In genomic region chr2:238060096-238060541, GRCh38 we compare ENCODE assay signal across 1 cellular context.
A peak's percentile ranks its signal among the peaks of the same experiment; 100 is the strongest.
TF ChIP-seq lines count a peak whose summit lies in the region.

No MANE protein-coding gene starts in this region.

TF ChIP-seq in K562, 482 proteins besides CTCF, POLR2A, EP300 and RAD21 (continued from another document and continues in another):
- TF ChIP-seq CHD7 (IDR thresholded peaks at IDR 0.05; ENCODE audit: low read depth, low read length) (no peak), RBM34 (IDR thresholded peaks at IDR 0.05; ENCODE audit: borderline replicate concordance, insufficient read depth, low read length) (no peak), ZNF584 (CRISPR knock-in tag; IDR thresholded peaks at IDR 0.05; ENCODE audit: low read depth) (no peak), HOXB6 (CRISPR knock-in tag; IDR thresholded peaks at IDR 0.05; ENCODE audit: borderline replicate concordance) (no peak), MAFG (tag; conservative IDR thresholded peaks at IDR 0.05) (no peak), NR2C1 (IDR thresholded peaks at IDR 0.05) (no peak), NR2C1 (tag; IDR thresholded peaks at IDR 0.05) (no peak), ZNF212 (CRISPR knock-in tag; IDR thresholded peaks at IDR 0.05) (no peak), NFIC (IDR thresholded peaks at IDR 0.05) (peak; percentile 20; the same call in 1 of the 2 replicates), GATAD2A (IDR thresholded peaks at IDR 0.05) (no peak), HNRNPK (IDR thresholded peaks at IDR 0.05; ENCODE audit: low read depth, low read length, poor library complexity, severe bottlenecking) (no peak), POLR2AphosphoS5 (IDR thresholded peaks at IDR 0.05; ENCODE audit: control insufficient read depth, insufficient read depth, low read depth, low read length) (no peak), DACH1 (IDR thresholded peaks at IDR 0.05; ENCODE audit: partially characterized antibody) (no peak), LCOR (CRISPR knock-in tag; IDR thresholded peaks at IDR 0.05) (no peak), ZKSCAN1 (IDR thresholded peaks at IDR 0.05; ENCODE audit: low read depth, low read length) (no peak), ZFX (CRISPR knock-in tag; IDR thresholded peaks at IDR 0.05) (no peak), SMAD2 (IDR thresholded peaks at IDR 0.05; ENCODE audit: low read depth, low read length) (no peak), PTBP1 (IDR thresholded peaks at IDR 0.05; ENCODE audit: low read depth, low read length) (no peak), ZNF324 (CRISPR knock-in tag; IDR thresholded peaks at IDR 0.05) (no peak), ZNF232 (CRISPR knock-in tag; IDR thresholded peaks at IDR 0.05) (no peak), PHB (CRISPR knock-in tag; IDR thresholded peaks at IDR 0.05) (no peak), MAFF (IDR thresholded peaks at IDR 0.05; ENCODE audit: low read length) (no peak), MXI1 (IDR thresholded peaks at IDR 0.05; ENCODE audit: low read depth, low read length) (no peak), NKRF (IDR thresholded peaks at IDR 0.05; ENCODE audit: borderline replicate concordance) (0 out of 2 replicates have a peak, but pooled peaks have one; percentile 38), ZNF609 (CRISPR knock-in tag; IDR thresholded peaks at IDR 0.05; ENCODE audit: borderline replicate concordance) (no peak), ZNF592 (IDR thresholded peaks at IDR 0.05) (peak; percentile 34; the same call in 1 of the 2 replicates), KAT2B (IDR thresholded peaks at IDR 0.05; ENCODE audit: low read depth, low read length) (no peak), KDM5B (IDR thresholded peaks at IDR 0.05; ENCODE audit: insufficient replicate concordance, low read depth, low read length) (no peak), E4F1 (CRISPR knock-in tag; IDR thresholded peaks at IDR 0.05; ENCODE audit: borderline replicate concordance) (no peak), SMARCE1 (IDR thresholded peaks at IDR 0.05) (0 out of 2 replicates have a peak, but pooled peaks have one; percentile 36), SUPT5H (IDR thresholded peaks at IDR 0.05) (0 out of 2 replicates have a peak, but pooled peaks have one; percentile 54), ZNF316 (IDR thresholded peaks at IDR 0.05) (no peak), GATAD2B (IDR thresholded peaks at IDR 0.05; ENCODE audit: borderline replicate concordance) (no peak), GABPA (tag; conservative IDR thresholded peaks at IDR 0.05; ENCODE audit: low read depth) (no peak)
